ENCODE assay signal across 9 cellular contexts in genomic region chr12:19971396-19971802, GRCh38.
DNase-seq lines count a peak whose midpoint lies in the region; ATAC-seq, FAIRE-seq and TF ChIP-seq lines count a peak whose summit lies in the region.
"Had no signal": no experiment of that assay in that cellular context is flagged by ENCODE, and none has a peak within 500 bp of the region (broad histone marks: within the 10 kb centered on the region; RNA-seq: fewer than 3 reads in every experiment).

No MANE protein-coding gene starts in this region.

- ATAC-seq in GM18867 (IDR thresholded peaks at IDR 0.05; ENCODE audit: unreplicated experiment) (no peak), GM21423 (IDR thresholded peaks at IDR 0.05; ENCODE audit: unreplicated experiment) (no peak)

- peak; percentile 12 for DNase-seq in HTR-8/SVneo (ENCODE audit: insufficient read length, low spot score)
- DNase-seq in astrocyte of the hippocampus (ENCODE audit: low read depth, low spot score): peak; percentile 79
- peak; percentile 62 for DNase-seq in iPS-NIHi7 (ENCODE audit: extremely low spot score)
- peak; percentile 99 for DNase-seq in renal cortical epithelial cell (ENCODE audit: low read depth)
- no peak for DNase-seq in 8988T
- no peak for DNase-seq in GM13977 (ENCODE audit: low spot score)
- DNase-seq: IMR-90 had no signal

- peak; percentile 57 for FAIRE-seq in HTR-8/SVneo (lab: Jason Lieb, UNC)

- no peak for TF ChIP-seq CTCF in GM13977 (IDR thresholded peaks at IDR 0.05; ENCODE audit: extremely low read depth, insufficient read depth, missing control alignments)

- in situ Hi-C loops in GM13977 (cut with MboI; ENCODE audit: low pct_unique_long_range_greater_than_20kb, low sequenced_read_pairs, unreplicated experiment): no loop called here

Comparison
In these comparisons a context has a peak if more than half of its experiments do, and no peak if none do; other contexts are left out.
1. DNase-seq: peak in HTR-8/SVneo (single experiment), astrocyte of the hippocampus (single experiment), iPS-NIHi7 (single experiment) and renal cortical epithelial cell (single experiment); none in 8988T (single experiment) and GM13977 (single experiment).